1 cellular context compared by ENCODE assay signal in genomic region chr3:144358191-144358590, GRCh38.
TF ChIP-seq lines count a peak whose summit lies in the region.

No MANE protein-coding gene starts in this region.

TF ChIP-seq in GM23338, 12 proteins besides CTCF, POLR2A, EP300 and RAD21 (continued from another document):
- TF ChIP-seq REST (IDR thresholded peaks at IDR 0.05; ENCODE audit: unreplicated experiment) (no peak), CREB1 (CRISPR knock-in tag; IDR thresholded peaks at IDR 0.05; ENCODE audit: low read depth) (no peak)
TF ChIP-seq in GM23338: peak in this region for 0.
